ENCODE assay signal across 17 cellular contexts in the genomic region with DNA sequence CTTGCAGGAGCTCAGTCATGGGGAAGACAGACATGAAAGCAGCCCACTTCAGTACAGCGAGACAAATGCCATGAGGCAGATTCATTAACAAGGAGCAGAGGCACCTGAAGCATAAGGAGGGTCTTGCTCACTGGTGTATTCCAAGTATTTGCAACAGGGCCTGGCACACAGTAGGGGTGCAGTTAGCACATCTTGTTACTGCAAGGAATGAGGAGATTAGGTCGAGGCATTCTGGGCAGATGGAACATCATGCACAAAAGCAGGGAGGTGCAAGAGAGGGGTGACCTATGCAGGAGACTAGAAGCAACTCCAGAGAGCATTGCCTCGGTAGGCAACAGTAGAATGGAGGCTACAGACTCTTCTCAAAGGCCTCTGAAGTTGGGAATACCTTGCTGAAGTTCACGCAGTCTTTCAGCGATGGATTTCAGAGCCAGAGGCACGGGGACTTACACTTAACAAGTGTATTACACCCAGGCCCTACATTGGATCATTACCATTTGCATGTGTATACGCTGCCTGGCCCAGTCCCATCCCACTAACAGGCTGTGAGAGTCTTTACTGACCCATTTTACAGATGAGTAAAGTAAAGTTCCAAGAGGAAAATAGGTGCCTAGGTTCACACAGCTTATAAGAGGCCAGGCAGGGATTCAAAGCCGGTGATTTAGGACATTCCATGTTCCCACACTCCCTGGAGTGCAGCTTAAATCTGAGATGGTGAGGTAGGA.
"Had no signal": no experiment of that assay in that cellular context is flagged by ENCODE, and none has a peak within 500 bp of the region (broad histone marks: within the 10 kb centered on the region; RNA-seq: fewer than 3 reads in every experiment).

No MANE protein-coding gene starts in this region.

- H3K27ac ChIP-seq: HL-60, KMS-11, SJSA1, SK-N-MC had no signal

- FAIRE-seq: RCC 7860 had no signal

- DNase-seq: IMR-90, Kasumi-1, MM.1S, NCI-H1105 treated with DMSO at 0.1 percent for 48 hours, NCI-H146, NCI-H1930, NCI-H2107, NCI-H2171, NCI-H226, NCI-H446, Right ventricle myocardium superior, SIG-M5 had no signal

- H3K4me3 ChIP-seq: SJSA1, SK-N-MC had no signal

- H3K27me3 ChIP-seq: SJSA1 had no signal

- H3K4me2 ChIP-seq: KMS-11 had no signal

- H3K36me3 ChIP-seq: SJSA1 had no signal

- H3K9me3 ChIP-seq: SJSA1 had no signal

- H3K9ac ChIP-seq: KMS-11 had no signal
